Comparison of ENCODE assay signal across 24 cellular contexts in genomic region chr10:74134240-74134820, GRCh38.
"Had no signal": no experiment of that assay in that cellular context is flagged by ENCODE, and none has a peak within 500 bp of the region (broad histone marks: within the 10 kb centered on the region; RNA-seq: fewer than 3 reads in every experiment).

No MANE protein-coding gene starts in this region.

- H3K27me3 Mint-ChIP-seq: activated CD4-positive, alpha-beta T cell treated with anti-CD3 and anti-CD28 coated beads for 36 hours; natural killer cell treated with Interleukin-12 subunit alpha and Interleukin-12 subunit beta and Interleukin-15 and Interleukin-18, amount 100 ng/mL, for 72 hours; stimulated activated memory B cell treated with anti-CD40 and anti-IgM and Interleukin-4, amounts not matched to agents 10 μg/mL and 1 μg/mL and 100 μg/mL, for 72 hours had no signal

- H3K4me3 Mint-ChIP-seq: activated CD4-positive, alpha-beta T cell treated with anti-CD3 and anti-CD28 coated beads for 36 hours; endodermal cell; natural killer cell treated with Interleukin-12 subunit alpha and Interleukin-12 subunit beta and Interleukin-15 and Interleukin-18, amount 100 ng/mL, for 72 hours; stimulated activated memory B cell treated with anti-CD40 and anti-IgM and Interleukin-4, amounts not matched to agents 10 μg/mL and 1 μg/mL and 100 μg/mL, for 72 hours had no signal

- H3K9me3 Mint-ChIP-seq: endodermal cell; natural killer cell treated with Interleukin-12 subunit alpha and Interleukin-12 subunit beta and Interleukin-15 and Interleukin-18, amount 100 ng/mL, for 72 hours; stimulated activated memory B cell treated with anti-CD40 and anti-IgM and Interleukin-4, amounts not matched to agents 10 μg/mL and 1 μg/mL and 100 μg/mL, for 72 hours had no signal

- H3K4me1 ChIP-seq: foreskin keratinocyte, left lung, lower lobe of right lung, transverse colon had no signal

- H3K27me3 ChIP-seq: brain microvascular endothelial cell, esophagus muscularis mucosa, foreskin keratinocyte, heart right ventricle, left lung, stomach, transverse colon had no signal

- H3K4me1 Mint-ChIP-seq: activated CD4-positive, alpha-beta T cell treated with anti-CD3 and anti-CD28 coated beads for 36 hours; endodermal cell; stimulated activated memory B cell treated with anti-CD40 and anti-IgM and Interleukin-4, amounts not matched to agents 10 μg/mL and 1 μg/mL and 100 μg/mL, for 72 hours had no signal

- H3K9me3 ChIP-seq: esophagus muscularis mucosa, heart right ventricle, left lung, lower lobe of right lung, mucosa of descending colon, stomach, transverse colon had no signal

- H3K27ac Mint-ChIP-seq: activated CD4-positive, alpha-beta T cell treated with anti-CD3 and anti-CD28 coated beads for 36 hours; endodermal cell; natural killer cell treated with Interleukin-12 subunit alpha and Interleukin-12 subunit beta and Interleukin-15 and Interleukin-18, amount 100 ng/mL, for 72 hours; stimulated activated memory B cell treated with anti-CD40 and anti-IgM and Interleukin-4, amounts not matched to agents 10 μg/mL and 1 μg/mL and 100 μg/mL, for 72 hours had no signal

- H3K4me3 ChIP-seq: esophagus muscularis mucosa, heart right ventricle, left lung, lower lobe of right lung, mucosa of descending colon, stomach, transverse colon had no signal

- ATAC-seq: activated CD4-positive, alpha-beta T cell treated with anti-CD3 and anti-CD28 coated beads for 36 hours; foreskin keratinocyte; heart right ventricle; left lung; lower lobe of right lung; mucosa of descending colon; natural killer cell treated with Interleukin-12 subunit alpha and Interleukin-12 subunit beta and Interleukin-15 and Interleukin-18, amount 100 ng/mL, for 72 hours; sciatic nerve; stimulated activated memory B cell treated with anti-CD40 and anti-IgM and Interleukin-4, amounts not matched to agents 10 μg/mL and 1 μg/mL and 100 μg/mL, for 72 hours had no signal

- H3K27ac ChIP-seq: brain microvascular endothelial cell, esophagus muscularis mucosa, foreskin keratinocyte, heart right ventricle, left lung, lower lobe of right lung, stomach, transverse colon had no signal

- DNase-seq: activated CD4-positive, alpha-beta T cell treated with anti-CD3 and anti-CD28 coated beads for 36 hours; activated CD4-positive, CD25-positive, alpha-beta regulatory T cell; activated CD8-positive, alpha-beta memory T cell treated with anti-CD3 and anti-CD28 coated beads for 24 hours; activated gamma-delta T cell treated with Interleukin-2 at 50 U/mL for 16 hours; activated naive CD4-positive, alpha-beta T cell treated with anti-CD3 and anti-CD28 coated beads, Interleukin-2, amount 50 U/mL, for 16 hours; amniotic stem cell; brain microvascular endothelial cell; cortex of kidney; endodermal cell; foreskin keratinocyte; heart right ventricle; left lung; lower lobe of right lung; mesendoderm; mucosa of descending colon; retina; small intestine; stimulated activated CD4-positive, alpha-beta T cell treated with anti-CD3 and anti-CD28 coated beads, Interleukin-4, amount 100 ng/mL, for 24 hours; stomach; transverse colon had no signal
